In the genomic region with DNA sequence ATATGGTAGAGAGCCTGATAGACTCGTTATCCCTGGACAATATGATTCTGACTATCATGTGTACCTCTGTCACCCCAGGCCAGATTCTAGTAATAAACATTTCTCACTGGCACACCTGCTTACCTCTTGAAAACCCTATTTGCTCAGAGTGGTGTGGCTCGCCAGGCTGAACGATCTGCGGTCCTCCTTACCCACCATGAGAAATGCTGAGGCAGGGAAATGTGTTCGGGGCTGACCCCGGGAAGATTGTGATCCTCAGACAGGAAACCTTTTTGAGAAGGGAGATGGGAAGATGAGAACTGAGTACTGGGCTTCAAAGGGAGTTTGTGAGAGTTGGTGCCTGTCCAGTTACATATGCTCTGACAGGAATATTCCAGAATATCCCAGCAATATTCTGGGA, we compare ENCODE assay signal across 2 cellular contexts.
TF ChIP-seq lines count a peak whose summit lies in the region.

No MANE protein-coding gene starts in this region.

TF ChIP-seq in GM23338, 12 proteins besides CTCF, POLR2A, EP300 and RAD21 (continues in another document):
- TF ChIP-seq, protein P1, sequence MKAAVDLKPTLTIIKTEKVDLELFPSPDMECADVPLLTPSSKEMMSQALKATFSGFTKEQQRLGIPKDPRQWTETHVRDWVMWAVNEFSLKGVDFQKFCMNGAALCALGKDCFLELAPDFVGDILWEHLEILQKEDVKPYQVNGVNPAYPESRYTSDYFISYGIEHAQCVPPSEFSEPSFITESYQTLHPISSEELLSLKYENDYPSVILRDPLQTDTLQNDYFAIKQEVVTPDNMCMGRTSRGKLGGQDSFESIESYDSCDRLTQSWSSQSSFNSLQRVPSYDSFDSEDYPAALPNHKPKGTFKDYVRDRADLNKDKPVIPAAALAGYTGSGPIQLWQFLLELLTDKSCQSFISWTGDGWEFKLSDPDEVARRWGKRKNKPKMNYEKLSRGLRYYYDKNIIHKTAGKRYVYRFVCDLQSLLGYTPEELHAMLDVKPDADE (IDR thresholded peaks at IDR 0.05): no peak
- TF ChIP-seq POLR2AphosphoS5 (IDR thresholded peaks at IDR 0.05; ENCODE audit: low read depth) (no peak), JUNB (IDR thresholded peaks at IDR 0.05; ENCODE audit: unreplicated experiment) (no peak), EZH2 (IDR thresholded peaks at IDR 0.05; ENCODE audit: low read depth, unreplicated experiment) (no peak), ZNF331 (CRISPR knock-in tag; IDR thresholded peaks at IDR 0.05; ENCODE audit: low read depth) (no peak), NANOG (IDR thresholded peaks at IDR 0.05; ENCODE audit: borderline replicate concordance) (no peak), CREB1 (CRISPR knock-in tag; IDR thresholded peaks at IDR 0.05; ENCODE audit: low read depth) (no peak), EZH2phosphoT487 (IDR thresholded peaks at IDR 0.05; ENCODE audit: unreplicated experiment) (no peak)
- TF ChIP-seq, protein P2, sequence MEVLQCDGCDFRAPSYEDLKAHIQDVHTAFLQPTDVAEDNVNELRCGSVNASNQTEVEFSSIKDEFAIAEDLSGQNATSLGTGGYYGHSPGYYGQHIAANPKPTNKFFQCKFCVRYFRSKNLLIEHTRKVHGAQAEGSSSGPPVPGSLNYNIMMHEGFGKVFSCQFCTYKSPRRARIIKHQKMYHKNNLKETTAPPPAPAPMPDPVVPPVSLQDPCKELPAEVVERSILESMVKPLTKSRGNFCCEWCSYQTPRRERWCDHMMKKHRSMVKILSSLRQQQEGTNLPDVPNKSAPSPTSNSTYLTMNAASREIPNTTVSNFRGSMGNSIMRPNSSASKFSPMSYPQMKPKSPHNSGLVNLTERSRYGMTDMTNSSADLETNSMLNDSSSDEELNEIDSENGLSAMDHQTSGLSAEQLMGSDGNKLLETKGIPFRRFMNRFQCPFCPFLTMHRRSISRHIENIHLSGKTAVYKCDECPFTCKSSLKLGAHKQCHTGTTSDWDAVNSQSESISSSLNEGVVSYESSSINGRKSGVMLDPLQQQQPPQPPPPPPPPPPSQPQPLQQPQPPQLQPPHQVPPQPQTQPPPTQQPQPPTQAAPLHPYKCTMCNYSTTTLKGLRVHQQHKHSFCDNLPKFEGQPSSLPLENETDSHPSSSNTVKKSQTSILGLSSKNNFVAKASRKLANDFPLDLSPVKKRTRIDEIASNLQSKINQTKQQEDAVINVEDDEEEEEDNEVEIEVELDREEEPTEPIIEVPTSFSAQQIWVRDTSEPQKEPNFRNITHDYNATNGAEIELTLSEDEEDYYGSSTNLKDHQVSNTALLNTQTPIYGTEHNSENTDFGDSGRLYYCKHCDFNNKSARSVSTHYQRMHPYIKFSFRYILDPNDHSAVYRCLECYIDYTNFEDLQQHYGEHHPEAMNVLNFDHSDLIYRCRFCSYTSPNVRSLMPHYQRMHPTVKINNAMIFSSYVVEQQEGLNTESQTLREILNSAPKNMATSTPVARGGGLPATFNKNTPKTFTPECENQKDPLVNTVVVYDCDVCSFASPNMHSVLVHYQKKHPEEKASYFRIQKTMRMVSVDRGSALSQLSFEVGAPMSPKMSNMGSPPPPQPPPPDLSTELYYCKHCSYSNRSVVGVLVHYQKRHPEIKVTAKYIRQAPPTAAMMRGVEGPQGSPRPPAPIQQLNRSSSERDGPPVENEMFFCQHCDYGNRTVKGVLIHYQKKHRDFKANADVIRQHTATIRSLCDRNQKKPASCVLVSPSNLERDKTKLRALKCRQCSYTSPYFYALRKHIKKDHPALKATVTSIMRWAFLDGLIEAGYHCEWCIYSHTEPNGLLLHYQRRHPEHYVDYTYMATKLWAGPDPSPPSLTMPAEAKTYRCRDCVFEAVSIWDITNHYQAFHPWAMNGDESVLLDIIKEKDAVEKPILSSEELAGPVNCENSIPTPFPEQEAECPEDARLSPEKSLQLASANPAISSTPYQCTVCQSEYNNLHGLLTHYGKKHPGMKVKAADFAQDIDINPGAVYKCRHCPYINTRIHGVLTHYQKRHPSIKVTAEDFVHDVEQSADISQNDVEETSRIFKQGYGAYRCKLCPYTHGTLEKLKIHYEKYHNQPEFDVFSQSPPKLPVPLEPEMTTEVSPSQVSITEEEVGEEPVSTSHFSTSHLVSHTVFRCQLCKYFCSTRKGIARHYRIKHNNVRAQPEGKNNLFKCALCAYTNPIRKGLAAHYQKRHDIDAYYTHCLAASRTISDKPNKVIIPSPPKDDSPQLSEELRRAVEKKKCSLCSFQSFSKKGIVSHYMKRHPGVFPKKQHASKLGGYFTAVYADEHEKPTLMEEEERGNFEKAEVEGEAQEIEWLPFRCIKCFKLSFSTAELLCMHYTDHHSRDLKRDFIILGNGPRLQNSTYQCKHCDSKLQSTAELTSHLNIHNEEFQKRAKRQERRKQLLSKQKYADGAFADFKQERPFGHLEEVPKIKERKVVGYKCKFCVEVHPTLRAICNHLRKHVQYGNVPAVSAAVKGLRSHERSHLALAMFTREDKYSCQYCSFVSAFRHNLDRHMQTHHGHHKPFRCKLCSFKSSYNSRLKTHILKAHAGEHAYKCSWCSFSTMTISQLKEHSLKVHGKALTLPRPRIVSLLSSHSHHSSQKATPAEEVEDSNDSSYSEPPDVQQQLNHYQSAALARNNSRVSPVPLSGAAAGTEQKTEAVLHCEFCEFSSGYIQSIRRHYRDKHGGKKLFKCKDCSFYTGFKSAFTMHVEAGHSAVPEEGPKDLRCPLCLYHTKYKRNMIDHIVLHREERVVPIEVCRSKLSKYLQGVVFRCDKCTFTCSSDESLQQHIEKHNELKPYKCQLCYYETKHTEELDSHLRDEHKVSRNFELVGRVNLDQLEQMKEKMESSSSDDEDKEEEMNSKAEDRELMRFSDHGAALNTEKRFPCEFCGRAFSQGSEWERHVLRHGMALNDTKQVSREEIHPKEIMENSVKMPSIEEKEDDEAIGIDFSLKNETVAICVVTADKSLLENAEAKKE (CRISPR knock-in tag; IDR thresholded peaks at IDR 0.05): no peak
- TF ChIP-seq, protein P3, sequence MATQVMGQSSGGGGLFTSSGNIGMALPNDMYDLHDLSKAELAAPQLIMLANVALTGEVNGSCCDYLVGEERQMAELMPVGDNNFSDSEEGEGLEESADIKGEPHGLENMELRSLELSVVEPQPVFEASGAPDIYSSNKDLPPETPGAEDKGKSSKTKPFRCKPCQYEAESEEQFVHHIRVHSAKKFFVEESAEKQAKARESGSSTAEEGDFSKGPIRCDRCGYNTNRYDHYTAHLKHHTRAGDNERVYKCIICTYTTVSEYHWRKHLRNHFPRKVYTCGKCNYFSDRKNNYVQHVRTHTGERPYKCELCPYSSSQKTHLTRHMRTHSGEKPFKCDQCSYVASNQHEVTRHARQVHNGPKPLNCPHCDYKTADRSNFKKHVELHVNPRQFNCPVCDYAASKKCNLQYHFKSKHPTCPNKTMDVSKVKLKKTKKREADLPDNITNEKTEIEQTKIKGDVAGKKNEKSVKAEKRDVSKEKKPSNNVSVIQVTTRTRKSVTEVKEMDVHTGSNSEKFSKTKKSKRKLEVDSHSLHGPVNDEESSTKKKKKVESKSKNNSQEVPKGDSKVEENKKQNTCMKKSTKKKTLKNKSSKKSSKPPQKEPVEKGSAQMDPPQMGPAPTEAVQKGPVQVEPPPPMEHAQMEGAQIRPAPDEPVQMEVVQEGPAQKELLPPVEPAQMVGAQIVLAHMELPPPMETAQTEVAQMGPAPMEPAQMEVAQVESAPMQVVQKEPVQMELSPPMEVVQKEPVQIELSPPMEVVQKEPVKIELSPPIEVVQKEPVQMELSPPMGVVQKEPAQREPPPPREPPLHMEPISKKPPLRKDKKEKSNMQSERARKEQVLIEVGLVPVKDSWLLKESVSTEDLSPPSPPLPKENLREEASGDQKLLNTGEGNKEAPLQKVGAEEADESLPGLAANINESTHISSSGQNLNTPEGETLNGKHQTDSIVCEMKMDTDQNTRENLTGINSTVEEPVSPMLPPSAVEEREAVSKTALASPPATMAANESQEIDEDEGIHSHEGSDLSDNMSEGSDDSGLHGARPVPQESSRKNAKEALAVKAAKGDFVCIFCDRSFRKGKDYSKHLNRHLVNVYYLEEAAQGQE (IDR thresholded peaks at IDR 0.05; ENCODE audit: unreplicated experiment): no peak

TF ChIP-seq in K562, 482 proteins besides CTCF, POLR2A, EP300 and RAD21:
- no peak for TF ChIP-seq BRF1 (IDR thresholded peaks at IDR 0.05; ENCODE audit: borderline replicate concordance, extremely low read depth, insufficient read length)
- 0 out of 2 replicates have a peak, but pooled peaks have one; percentile 33 for TF ChIP-seq ZNF316 (IDR thresholded peaks at IDR 0.05)
